2 cellular contexts compared by ENCODE assay signal in the genomic region with DNA sequence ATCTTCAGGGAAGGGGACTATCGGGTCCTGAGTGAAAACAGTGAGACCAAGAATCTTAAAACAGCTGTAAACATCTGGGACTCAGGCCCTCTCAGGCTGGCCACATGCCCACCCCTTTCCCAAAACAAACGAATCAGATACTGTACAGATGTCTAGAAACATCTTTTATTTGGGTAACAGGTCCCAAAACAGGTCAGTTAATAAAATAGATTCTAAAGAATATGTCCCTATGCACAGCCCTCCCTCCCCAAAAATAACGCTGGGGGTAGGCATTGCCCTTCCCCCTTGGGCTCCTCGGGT.
TF ChIP-seq lines count a peak whose summit lies in the region.

No MANE protein-coding gene starts in this region.

TF ChIP-seq in K562, 482 proteins besides CTCF, POLR2A, EP300 and RAD21:
- TF ChIP-seq DACH1 (IDR thresholded peaks at IDR 0.05; ENCODE audit: partially characterized antibody): peak; percentile 45
- TF ChIP-seq, protein P1, sequence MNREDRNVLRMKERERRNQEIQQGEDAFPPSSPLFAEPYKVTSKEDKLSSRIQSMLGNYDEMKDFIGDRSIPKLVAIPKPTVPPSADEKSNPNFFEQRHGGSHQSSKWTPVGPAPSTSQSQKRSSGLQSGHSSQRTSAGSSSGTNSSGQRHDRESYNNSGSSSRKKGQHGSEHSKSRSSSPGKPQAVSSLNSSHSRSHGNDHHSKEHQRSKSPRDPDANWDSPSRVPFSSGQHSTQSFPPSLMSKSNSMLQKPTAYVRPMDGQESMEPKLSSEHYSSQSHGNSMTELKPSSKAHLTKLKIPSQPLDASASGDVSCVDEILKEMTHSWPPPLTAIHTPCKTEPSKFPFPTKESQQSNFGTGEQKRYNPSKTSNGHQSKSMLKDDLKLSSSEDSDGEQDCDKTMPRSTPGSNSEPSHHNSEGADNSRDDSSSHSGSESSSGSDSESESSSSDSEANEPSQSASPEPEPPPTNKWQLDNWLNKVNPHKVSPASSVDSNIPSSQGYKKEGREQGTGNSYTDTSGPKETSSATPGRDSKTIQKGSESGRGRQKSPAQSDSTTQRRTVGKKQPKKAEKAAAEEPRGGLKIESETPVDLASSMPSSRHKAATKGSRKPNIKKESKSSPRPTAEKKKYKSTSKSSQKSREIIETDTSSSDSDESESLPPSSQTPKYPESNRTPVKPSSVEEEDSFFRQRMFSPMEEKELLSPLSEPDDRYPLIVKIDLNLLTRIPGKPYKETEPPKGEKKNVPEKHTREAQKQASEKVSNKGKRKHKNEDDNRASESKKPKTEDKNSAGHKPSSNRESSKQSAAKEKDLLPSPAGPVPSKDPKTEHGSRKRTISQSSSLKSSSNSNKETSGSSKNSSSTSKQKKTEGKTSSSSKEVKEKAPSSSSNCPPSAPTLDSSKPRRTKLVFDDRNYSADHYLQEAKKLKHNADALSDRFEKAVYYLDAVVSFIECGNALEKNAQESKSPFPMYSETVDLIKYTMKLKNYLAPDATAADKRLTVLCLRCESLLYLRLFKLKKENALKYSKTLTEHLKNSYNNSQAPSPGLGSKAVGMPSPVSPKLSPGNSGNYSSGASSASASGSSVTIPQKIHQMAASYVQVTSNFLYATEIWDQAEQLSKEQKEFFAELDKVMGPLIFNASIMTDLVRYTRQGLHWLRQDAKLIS (CRISPR knock-in tag; IDR thresholded peaks at IDR 0.05): 0 out of 2 replicates have a peak, but pooled peaks have one; percentile 1
- no peak for TF ChIP-seq ZNF507 (tag; conservative IDR thresholded peaks at IDR 0.05)
- TF ChIP-seq NR2C2 (CRISPR knock-in tag; IDR thresholded peaks at IDR 0.05): no peak
- TF ChIP-seq NR2C2 (tag; IDR thresholded peaks at IDR 0.05): 0 out of 2 replicates have a peak, but pooled peaks have one; percentile 61
- TF ChIP-seq ZNF76 (CRISPR knock-in tag; IDR thresholded peaks at IDR 0.05; ENCODE audit: borderline replicate concordance): no peak
- 0 out of 4 replicates have a peak, but pooled peaks of 1 of the 2 experiments have one; percentile 21 for TF ChIP-seq ARNT (IDR thresholded peaks at IDR 0.05)
- TF ChIP-seq, protein P2, sequence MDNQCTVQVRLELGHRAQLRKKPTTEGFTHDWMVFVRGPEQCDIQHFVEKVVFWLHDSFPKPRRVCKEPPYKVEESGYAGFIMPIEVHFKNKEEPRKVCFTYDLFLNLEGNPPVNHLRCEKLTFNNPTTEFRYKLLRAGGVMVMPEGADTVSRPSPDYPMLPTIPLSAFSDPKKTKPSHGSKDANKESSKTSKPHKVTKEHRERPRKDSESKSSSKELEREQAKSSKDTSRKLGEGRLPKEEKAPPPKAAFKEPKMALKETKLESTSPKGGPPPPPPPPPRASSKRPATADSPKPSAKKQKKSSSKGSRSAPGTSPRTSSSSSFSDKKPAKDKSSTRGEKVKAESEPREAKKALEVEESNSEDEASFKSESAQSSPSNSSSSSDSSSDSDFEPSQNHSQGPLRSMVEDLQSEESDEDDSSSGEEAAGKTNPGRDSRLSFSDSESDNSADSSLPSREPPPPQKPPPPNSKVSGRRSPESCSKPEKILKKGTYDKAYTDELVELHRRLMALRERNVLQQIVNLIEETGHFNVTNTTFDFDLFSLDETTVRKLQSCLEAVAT (IDR thresholded peaks at IDR 0.05): peak in 1 of 2 experiments; percentile 29; a peak in 1 of 4 replicates
- no peak for TF ChIP-seq MIER1 (IDR thresholded peaks at IDR 0.05; ENCODE audit: low read depth)
- TF ChIP-seq FOXJ2 (tag; IDR thresholded peaks at IDR 0.05): peak; percentile 61
- TF ChIP-seq RB1 (IDR thresholded peaks at IDR 0.05; ENCODE audit: low read depth): no peak

TF ChIP-seq in HEK293T, 16 proteins besides CTCF, POLR2A, EP300 and RAD21:
- no peak for TF ChIP-seq BHLHE40 (IDR thresholded peaks at IDR 0.05; ENCODE audit: borderline replicate concordance)
- TF ChIP-seq, protein P3, sequence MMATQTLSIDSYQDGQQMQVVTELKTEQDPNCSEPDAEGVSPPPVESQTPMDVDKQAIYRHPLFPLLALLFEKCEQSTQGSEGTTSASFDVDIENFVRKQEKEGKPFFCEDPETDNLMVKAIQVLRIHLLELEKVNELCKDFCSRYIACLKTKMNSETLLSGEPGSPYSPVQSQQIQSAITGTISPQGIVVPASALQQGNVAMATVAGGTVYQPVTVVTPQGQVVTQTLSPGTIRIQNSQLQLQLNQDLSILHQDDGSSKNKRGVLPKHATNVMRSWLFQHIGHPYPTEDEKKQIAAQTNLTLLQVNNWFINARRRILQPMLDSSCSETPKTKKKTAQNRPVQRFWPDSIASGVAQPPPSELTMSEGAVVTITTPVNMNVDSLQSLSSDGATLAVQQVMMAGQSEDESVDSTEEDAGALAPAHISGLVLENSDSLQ (IDR thresholded peaks at IDR 0.05): no peak
- TF ChIP-seq TARDBP (IDR thresholded peaks at IDR 0.05): no peak
- TF ChIP-seq FOXA1 (IDR thresholded peaks at IDR 0.05): no peak
- no peak for TF ChIP-seq ELF4 (IDR thresholded peaks at IDR 0.05)
- no peak for TF ChIP-seq SP1 (IDR thresholded peaks at IDR 0.05)
- TF ChIP-seq L3MBTL2 (conservative IDR thresholded peaks at IDR 0.05): no peak
- TF ChIP-seq FOXK2 (IDR thresholded peaks at IDR 0.05): no peak
- no peak for TF ChIP-seq SUZ12 (IDR thresholded peaks at IDR 0.05)
- TF ChIP-seq NFRKB (IDR thresholded peaks at IDR 0.05): no peak
- TF ChIP-seq CTBP1 (IDR thresholded peaks at IDR 0.05; ENCODE audit: borderline replicate concordance): no peak
- no peak for TF ChIP-seq FOXM1 (IDR thresholded peaks at IDR 0.05; ENCODE audit: borderline replicate concordance)
- TF ChIP-seq HDGF (IDR thresholded peaks at IDR 0.05; ENCODE audit: borderline replicate concordance): no peak
- no peak for TF ChIP-seq ARNT (IDR thresholded peaks at IDR 0.05)
- no peak for TF ChIP-seq LEF1 (IDR thresholded peaks at IDR 0.05; ENCODE audit: borderline replicate concordance)
- no peak for TF ChIP-seq ZNF384 (IDR thresholded peaks at IDR 0.05)
